Comparison of ENCODE assay signal across 8 cellular contexts in the genomic region with DNA sequence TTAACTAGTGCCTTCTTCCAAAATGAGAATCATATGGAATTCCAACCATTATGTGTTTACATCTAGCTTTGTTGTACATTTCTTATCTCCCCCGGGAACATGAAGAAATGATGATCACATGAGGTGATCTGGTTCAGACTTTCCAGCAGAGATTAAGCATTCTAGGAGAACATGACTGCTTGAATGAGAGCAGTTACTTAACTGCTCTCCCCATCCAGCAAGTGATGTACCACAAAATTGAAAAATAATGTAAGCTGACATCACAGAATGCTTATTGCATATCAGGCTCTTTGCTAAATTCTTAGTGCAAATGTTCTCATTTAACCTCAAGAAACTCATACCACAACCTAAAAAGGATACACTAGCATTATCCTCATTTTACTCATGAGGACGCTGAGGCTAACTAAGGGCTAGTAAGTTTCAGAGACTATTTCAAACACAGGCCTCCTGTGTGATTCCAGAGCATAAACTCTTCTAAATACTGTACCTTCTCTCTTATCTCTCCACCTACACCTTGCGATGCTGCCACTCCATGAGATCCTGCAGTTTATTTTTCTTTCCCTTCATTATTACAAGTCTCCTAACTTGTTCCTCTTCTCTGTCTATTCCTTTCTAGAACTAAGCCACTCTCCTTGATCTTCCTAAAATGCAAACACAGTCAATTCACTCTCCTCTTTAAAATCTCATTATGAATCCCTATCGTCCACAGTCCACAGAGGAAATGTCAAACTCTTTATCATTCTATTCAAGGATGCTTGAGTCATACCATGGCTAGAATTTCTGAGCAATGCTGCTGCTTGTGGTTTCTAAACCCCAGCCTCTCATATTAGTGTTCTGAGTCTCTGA.
A peak's percentile ranks its signal among the peaks of the same experiment; 100 is the strongest.
DNase-seq lines count a peak whose midpoint lies in the region; ATAC-seq lines count a peak whose summit lies in the region.

No MANE protein-coding gene starts in this region.

- in situ Hi-C loops in KBM-7 (cut with MboI; ENCODE audit: low pct_unique_long_range_greater_than_20kb, low sequenced_read_pairs) = no loop called here

- DNase-seq in A172 (ENCODE audit: low spot score) (peak; percentile 92), amniotic epithelial cell (ENCODE audit: low read depth) (peak; percentile 94), KBM-7 (no peak), NCI-H1436 (lab: John Stamatoyannopoulos, UW) (no peak), NCI-H2171 (lab: John Stamatoyannopoulos, UW) (no peak), NCI-H1417 treated with DMSO at 0.1 percent for 48 hours (lab: John Stamatoyannopoulos, UW) (no peak)

- ATAC-seq in GM19035 (IDR thresholded peaks at IDR 0.05; ENCODE audit: unreplicated experiment) (peak; percentile 71), HG03135 (IDR thresholded peaks at IDR 0.05; ENCODE audit: unreplicated experiment) (peak; percentile 74)

Comparison
In these comparisons a context has a peak if more than half of its experiments do, and no peak if none do; other contexts are left out.
1. DNase-seq: peak in A172 (single experiment) and amniotic epithelial cell (single experiment); none in KBM-7 (single experiment), NCI-H1436 (single experiment), NCI-H2171 (single experiment) and NCI-H1417 treated with DMSO at 0.1 percent for 48 hours (single experiment).